In the genomic region with DNA sequence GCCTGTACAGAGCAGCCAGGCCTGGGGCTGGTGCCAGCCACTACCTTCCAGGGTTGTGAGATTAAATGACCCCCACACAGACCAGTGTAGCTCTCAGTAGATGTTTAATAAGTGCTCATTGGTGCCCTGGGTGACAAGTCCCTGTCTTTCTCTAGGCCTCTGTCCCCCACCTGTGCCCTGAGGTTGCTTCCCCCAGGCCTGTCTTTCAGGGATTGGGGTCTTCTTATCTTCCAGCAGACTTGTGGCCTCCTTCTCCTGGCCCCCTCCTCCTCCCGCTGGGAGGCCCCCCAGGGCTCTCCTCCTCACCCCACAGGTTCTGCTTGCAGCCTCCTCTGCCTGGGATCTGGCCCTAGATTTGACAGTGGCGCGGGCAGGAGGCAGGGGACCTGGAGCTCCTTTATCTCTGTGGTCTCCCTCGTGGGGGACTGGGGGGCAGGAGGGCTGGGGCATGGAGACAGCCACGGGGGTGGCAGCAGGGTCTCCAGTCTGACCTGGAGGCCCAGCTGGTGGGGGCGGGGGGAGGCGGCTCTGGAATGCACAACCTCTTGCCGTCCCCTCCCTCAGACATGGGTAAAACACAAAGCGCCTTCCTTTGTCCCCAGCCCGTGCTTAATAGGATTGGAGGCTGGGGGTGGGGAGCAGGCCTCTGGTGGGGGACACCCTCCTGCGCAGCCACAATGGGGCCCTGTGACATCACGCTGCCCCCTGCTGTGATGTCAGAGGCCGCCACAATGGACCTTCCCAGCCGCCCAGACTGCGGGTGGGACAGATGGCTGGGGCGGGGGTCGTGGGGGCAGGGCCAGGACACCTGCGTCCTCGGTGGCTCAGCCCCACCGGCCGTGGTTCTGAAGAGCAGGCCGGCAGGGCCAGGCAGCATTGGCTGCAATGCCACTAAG, we compare ENCODE assay signal across 1 cellular context.
A peak's percentile ranks its signal among the peaks of the same experiment; 100 is the strongest.
TF ChIP-seq lines count a peak whose summit lies in the region.

No MANE protein-coding gene starts in this region.

TF ChIP-seq in H1, 55 proteins besides CTCF, POLR2A, EP300 and RAD21 (continues in another document):
- TF ChIP-seq, protein P1, sequence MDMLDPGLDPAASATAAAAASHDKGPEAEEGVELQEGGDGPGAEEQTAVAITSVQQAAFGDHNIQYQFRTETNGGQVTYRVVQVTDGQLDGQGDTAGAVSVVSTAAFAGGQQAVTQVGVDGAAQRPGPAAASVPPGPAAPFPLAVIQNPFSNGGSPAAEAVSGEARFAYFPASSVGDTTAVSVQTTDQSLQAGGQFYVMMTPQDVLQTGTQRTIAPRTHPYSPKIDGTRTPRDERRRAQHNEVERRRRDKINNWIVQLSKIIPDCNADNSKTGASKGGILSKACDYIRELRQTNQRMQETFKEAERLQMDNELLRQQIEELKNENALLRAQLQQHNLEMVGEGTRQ (IDR thresholded peaks at IDR 0.05; ENCODE audit: low read length), result no peak
- TF ChIP-seq, protein P2, sequence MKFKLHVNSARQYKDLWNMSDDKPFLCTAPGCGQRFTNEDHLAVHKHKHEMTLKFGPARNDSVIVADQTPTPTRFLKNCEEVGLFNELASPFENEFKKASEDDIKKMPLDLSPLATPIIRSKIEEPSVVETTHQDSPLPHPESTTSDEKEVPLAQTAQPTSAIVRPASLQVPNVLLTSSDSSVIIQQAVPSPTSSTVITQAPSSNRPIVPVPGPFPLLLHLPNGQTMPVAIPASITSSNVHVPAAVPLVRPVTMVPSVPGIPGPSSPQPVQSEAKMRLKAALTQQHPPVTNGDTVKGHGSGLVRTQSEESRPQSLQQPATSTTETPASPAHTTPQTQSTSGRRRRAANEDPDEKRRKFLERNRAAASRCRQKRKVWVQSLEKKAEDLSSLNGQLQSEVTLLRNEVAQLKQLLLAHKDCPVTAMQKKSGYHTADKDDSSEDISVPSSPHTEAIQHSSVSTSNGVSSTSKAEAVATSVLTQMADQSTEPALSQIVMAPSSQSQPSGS (IDR thresholded peaks at IDR 0.05; ENCODE audit: low read length), result peak; percentile 71; the same call in 1 of the 2 replicates
- TF ChIP-seq GABPA (IDR thresholded peaks at IDR 0.05; ENCODE audit: borderline replicate concordance, insufficient read depth, low read length) (no peak), JUND (IDR thresholded peaks at IDR 0.05; ENCODE audit: low read length) (peak; percentile 49; the same call in 1 of the 2 replicates), YY1 (IDR thresholded peaks at IDR 0.05; ENCODE audit: low read depth, low read length) (no peak), BCL11A (IDR thresholded peaks at IDR 0.05; ENCODE audit: low read depth in 2 of 2, low read length in 2 of 2) (no peak), BRCA1 (IDR thresholded peaks at IDR 0.05; ENCODE audit: low read depth, low read length) (no peak), SIN3A (conservative IDR thresholded peaks at IDR 0.05 in 1 of 2, IDR thresholded peaks at IDR 0.05 in 1 of 2; ENCODE audit: low read depth in 1 of 2, low read length in 2 of 2) (no peak), SIX5 (IDR thresholded peaks at IDR 0.05; ENCODE audit: low read depth, low read length) (no peak), HDAC6 (IDR thresholded peaks at IDR 0.05; ENCODE audit: low read depth, low read length) (no peak), RXRA (IDR thresholded peaks at IDR 0.05; ENCODE audit: insufficient read depth, low read depth, low read length) (peak; percentile 65; the same call in 1 of the 2 replicates), SP4 (IDR thresholded peaks at IDR 0.05; ENCODE audit: low read length) (no peak), TEAD4 (IDR thresholded peaks at IDR 0.05; ENCODE audit: low read depth, low read length) (0 out of 2 replicates have a peak, but pooled peaks have one; percentile 34), FOSL1 (IDR thresholded peaks at IDR 0.05; ENCODE audit: insufficient read depth, low read depth, low read length) (no peak), TAF7 (optimal IDR thresholded peaks at IDR 0.05; ENCODE audit: borderline replicate concordance, low read depth, low read length) (no peak), CREB1 (IDR thresholded peaks at IDR 0.05) (peak; percentile 89), JUN (IDR thresholded peaks at IDR 0.05; ENCODE audit: low read depth, low read length) (no peak), EZH2 (IDR thresholded peaks at IDR 0.05; ENCODE audit: low read depth, low read length, severe bottlenecking) (no peak), ASH2L (IDR thresholded peaks at IDR 0.05; ENCODE audit: low read length) (no peak), PHF8 (conservative IDR thresholded peaks at IDR 0.05; ENCODE audit: low read depth, low read length) (no peak), SRF (IDR thresholded peaks at IDR 0.05; ENCODE audit: low read depth, low read length) (no peak), SAP30 (IDR thresholded peaks at IDR 0.05; ENCODE audit: insufficient read depth, insufficient replicate concordance, low read length) (no peak), CHD1 (IDR thresholded peaks at IDR 0.05; ENCODE audit: low read depth, low read length) (no peak), RBBP5 (IDR thresholded peaks at IDR 0.05; ENCODE audit: borderline replicate concordance, low read depth, low read length) (no peak; the same call in 1 of the 2 replicates), TBP (IDR thresholded peaks at IDR 0.05; ENCODE audit: low read depth, low read length) (no peak), SIRT6 (IDR thresholded peaks at IDR 0.05; ENCODE audit: low read length) (no peak), SP2 (IDR thresholded peaks at IDR 0.05; ENCODE audit: low read length) (no peak), GTF2F1 (IDR thresholded peaks at IDR 0.05; ENCODE audit: borderline replicate concordance, low read depth, low read length) (no peak), POLR2AphosphoS5 (IDR thresholded peaks at IDR 0.05; ENCODE audit: low read depth, low read length) (no peak), CBX8 (IDR thresholded peaks at IDR 0.05; ENCODE audit: borderline replicate concordance, low read depth, low read length) (no peak), RNF2 (IDR thresholded peaks at IDR 0.05; ENCODE audit: borderline replicate concordance, low read depth, low read length, missing control alignments, poor library complexity, severe bottlenecking) (no peak), EGR1 (IDR thresholded peaks at IDR 0.05; ENCODE audit: borderline replicate concordance, low read depth, low read length) (0 out of 2 replicates have a peak, but pooled peaks have one; percentile 24), HDAC2 (IDR thresholded peaks at IDR 0.05; ENCODE audit: borderline replicate concordance in 1 of 2, low read depth in 2 of 2, low read length in 2 of 2) (peak; percentile 45 to 92; a peak in 2 of 4 replicates), CHD2 (IDR thresholded peaks at IDR 0.05; ENCODE audit: low read length) (peak; percentile 49; the same call in 1 of the 2 replicates), RFX5 (IDR thresholded peaks at IDR 0.05; ENCODE audit: borderline replicate concordance, low read depth, low read length) (no peak), SUZ12 (IDR thresholded peaks at IDR 0.05; ENCODE audit: low read length) (no peak), KDM5A (IDR thresholded peaks at IDR 0.05; ENCODE audit: low read length) (no peak), BACH1 (IDR thresholded peaks at IDR 0.05; ENCODE audit: low read length) (no peak), SP1 (IDR thresholded peaks at IDR 0.05; ENCODE audit: low read depth, low read length) (no peak), TCF12 (IDR thresholded peaks at IDR 0.05; ENCODE audit: low read depth, low read length) (peak; percentile 80; the same call in 1 of the 2 replicates), MAFK (IDR thresholded peaks at IDR 0.05; ENCODE audit: low read depth, low read length) (no peak), ZNF274 (IDR thresholded peaks at IDR 0.05; ENCODE audit: borderline replicate concordance, extremely low read depth, low read length) (no peak), TAF1 (IDR thresholded peaks at IDR 0.05; ENCODE audit: low read depth, low read length) (0 out of 2 replicates have a peak, but pooled peaks have one; percentile 13), NRF1 (IDR thresholded peaks at IDR 0.05; ENCODE audit: low read depth, low read length) (no peak), NANOG (IDR thresholded peaks at IDR 0.05; ENCODE audit: insufficient read depth, low read depth, low read length, poor library complexity, severe bottlenecking) (no peak), KDM4A (IDR thresholded peaks at IDR 0.05; ENCODE audit: low read depth, low read length, severe bottlenecking) (no peak), CTBP2 (IDR thresholded peaks at IDR 0.05; ENCODE audit: borderline replicate concordance, insufficient read depth, insufficient read length, low read length) (no peak), KDM1A (IDR thresholded peaks at IDR 0.05; ENCODE audit: borderline replicate concordance, low read length) (no peak), POU5F1 (IDR thresholded peaks at IDR 0.05; ENCODE audit: low read depth, low read length) (no peak), CEBPB (IDR thresholded peaks at IDR 0.05; ENCODE audit: low read depth, low read length) (no peak)
- TF ChIP-seq, protein P3, sequence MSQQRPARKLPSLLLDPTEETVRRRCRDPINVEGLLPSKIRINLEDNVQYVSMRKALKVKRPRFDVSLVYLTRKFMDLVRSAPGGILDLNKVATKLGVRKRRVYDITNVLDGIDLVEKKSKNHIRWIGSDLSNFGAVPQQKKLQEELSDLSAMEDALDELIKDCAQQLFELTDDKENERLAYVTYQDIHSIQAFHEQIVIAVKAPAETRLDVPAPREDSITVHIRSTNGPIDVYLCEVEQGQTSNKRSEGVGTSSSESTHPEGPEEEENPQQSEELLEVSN (IDR thresholded peaks at IDR 0.05), result no peak
- TF ChIP-seq, protein P4, sequence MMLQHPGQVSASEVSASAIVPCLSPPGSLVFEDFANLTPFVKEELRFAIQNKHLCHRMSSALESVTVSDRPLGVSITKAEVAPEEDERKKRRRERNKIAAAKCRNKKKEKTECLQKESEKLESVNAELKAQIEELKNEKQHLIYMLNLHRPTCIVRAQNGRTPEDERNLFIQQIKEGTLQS (IDR thresholded peaks at IDR 0.05; ENCODE audit: insufficient read depth, low read depth, low read length), result no peak
- TF ChIP-seq, protein P5, sequence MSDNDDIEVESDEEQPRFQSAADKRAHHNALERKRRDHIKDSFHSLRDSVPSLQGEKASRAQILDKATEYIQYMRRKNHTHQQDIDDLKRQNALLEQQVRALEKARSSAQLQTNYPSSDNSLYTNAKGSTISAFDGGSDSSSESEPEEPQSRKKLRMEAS (IDR thresholded peaks at IDR 0.05), result peak; percentile 35; the same call in 1 of the 2 replicates
- TF ChIP-seq, protein P6, sequence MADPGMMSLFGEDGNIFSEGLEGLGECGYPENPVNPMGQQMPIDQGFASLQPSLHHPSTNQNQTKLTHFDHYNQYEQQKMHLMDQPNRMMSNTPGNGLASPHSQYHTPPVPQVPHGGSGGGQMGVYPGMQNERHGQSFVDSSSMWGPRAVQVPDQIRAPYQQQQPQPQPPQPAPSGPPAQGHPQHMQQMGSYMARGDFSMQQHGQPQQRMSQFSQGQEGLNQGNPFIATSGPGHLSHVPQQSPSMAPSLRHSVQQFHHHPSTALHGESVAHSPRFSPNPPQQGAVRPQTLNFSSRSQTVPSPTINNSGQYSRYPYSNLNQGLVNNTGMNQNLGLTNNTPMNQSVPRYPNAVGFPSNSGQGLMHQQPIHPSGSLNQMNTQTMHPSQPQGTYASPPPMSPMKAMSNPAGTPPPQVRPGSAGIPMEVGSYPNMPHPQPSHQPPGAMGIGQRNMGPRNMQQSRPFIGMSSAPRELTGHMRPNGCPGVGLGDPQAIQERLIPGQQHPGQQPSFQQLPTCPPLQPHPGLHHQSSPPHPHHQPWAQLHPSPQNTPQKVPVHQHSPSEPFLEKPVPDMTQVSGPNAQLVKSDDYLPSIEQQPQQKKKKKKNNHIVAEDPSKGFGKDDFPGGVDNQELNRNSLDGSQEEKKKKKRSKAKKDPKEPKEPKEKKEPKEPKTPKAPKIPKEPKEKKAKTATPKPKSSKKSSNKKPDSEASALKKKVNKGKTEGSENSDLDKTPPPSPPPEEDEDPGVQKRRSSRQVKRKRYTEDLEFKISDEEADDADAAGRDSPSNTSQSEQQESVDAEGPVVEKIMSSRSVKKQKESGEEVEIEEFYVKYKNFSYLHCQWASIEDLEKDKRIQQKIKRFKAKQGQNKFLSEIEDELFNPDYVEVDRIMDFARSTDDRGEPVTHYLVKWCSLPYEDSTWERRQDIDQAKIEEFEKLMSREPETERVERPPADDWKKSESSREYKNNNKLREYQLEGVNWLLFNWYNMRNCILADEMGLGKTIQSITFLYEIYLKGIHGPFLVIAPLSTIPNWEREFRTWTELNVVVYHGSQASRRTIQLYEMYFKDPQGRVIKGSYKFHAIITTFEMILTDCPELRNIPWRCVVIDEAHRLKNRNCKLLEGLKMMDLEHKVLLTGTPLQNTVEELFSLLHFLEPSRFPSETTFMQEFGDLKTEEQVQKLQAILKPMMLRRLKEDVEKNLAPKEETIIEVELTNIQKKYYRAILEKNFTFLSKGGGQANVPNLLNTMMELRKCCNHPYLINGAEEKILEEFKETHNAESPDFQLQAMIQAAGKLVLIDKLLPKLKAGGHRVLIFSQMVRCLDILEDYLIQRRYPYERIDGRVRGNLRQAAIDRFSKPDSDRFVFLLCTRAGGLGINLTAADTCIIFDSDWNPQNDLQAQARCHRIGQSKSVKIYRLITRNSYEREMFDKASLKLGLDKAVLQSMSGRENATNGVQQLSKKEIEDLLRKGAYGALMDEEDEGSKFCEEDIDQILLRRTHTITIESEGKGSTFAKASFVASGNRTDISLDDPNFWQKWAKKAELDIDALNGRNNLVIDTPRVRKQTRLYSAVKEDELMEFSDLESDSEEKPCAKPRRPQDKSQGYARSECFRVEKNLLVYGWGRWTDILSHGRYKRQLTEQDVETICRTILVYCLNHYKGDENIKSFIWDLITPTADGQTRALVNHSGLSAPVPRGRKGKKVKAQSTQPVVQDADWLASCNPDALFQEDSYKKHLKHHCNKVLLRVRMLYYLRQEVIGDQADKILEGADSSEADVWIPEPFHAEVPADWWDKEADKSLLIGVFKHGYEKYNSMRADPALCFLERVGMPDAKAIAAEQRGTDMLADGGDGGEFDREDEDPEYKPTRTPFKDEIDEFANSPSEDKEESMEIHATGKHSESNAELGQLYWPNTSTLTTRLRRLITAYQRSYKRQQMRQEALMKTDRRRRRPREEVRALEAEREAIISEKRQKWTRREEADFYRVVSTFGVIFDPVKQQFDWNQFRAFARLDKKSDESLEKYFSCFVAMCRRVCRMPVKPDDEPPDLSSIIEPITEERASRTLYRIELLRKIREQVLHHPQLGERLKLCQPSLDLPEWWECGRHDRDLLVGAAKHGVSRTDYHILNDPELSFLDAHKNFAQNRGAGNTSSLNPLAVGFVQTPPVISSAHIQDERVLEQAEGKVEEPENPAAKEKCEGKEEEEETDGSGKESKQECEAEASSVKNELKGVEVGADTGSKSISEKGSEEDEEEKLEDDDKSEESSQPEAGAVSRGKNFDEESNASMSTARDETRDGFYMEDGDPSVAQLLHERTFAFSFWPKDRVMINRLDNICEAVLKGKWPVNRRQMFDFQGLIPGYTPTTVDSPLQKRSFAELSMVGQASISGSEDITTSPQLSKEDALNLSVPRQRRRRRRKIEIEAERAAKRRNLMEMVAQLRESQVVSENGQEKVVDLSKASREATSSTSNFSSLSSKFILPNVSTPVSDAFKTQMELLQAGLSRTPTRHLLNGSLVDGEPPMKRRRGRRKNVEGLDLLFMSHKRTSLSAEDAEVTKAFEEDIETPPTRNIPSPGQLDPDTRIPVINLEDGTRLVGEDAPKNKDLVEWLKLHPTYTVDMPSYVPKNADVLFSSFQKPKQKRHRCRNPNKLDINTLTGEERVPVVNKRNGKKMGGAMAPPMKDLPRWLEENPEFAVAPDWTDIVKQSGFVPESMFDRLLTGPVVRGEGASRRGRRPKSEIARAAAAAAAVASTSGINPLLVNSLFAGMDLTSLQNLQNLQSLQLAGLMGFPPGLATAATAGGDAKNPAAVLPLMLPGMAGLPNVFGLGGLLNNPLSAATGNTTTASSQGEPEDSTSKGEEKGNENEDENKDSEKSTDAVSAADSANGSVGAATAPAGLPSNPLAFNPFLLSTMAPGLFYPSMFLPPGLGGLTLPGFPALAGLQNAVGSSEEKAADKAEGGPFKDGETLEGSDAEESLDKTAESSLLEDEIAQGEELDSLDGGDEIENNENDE (IDR thresholded peaks at IDR 0.05; ENCODE audit: insufficient replicate concordance, low read length), result no peak
